In genomic region chr3:140568131-140568530, GRCh38 we compare ENCODE assay signal across 25 cellular contexts.
"Had no signal": no experiment of that assay in that cellular context is flagged by ENCODE, and none has a peak within 500 bp of the region (broad histone marks: within the 10 kb centered on the region; RNA-seq: fewer than 3 reads in every experiment).

No MANE protein-coding gene starts in this region.

- H3K27me3 ChIP-seq: stomach, suprapubic skin, testis, thyroid gland, tibial artery, tibial nerve, transverse colon, upper lobe of left lung, upper lobe of right lung, uterus, vagina had no signal

- H3K27ac ChIP-seq: stomach, suprapubic skin, testis, thoracic aorta, tibial artery, tibial nerve, transverse colon, upper lobe of left lung, upper lobe of right lung, uterus, vagina had no signal

- H3K9me3 ChIP-seq: stomach, suprapubic skin, testis, thoracic aorta, thyroid gland, tibial artery, tibial nerve, transverse colon, upper lobe of left lung, upper lobe of right lung, uterus, vagina had no signal

- H3K4me3 ChIP-seq: stomach, suprapubic skin, testis, thoracic aorta, thyroid gland, tibial artery, tibial nerve, transverse colon, upper lobe of left lung, upper lobe of right lung, uterus, vagina had no signal

- H3K36me3 ChIP-seq: stomach, suprapubic skin, thoracic aorta, thyroid gland, tibial artery, tibial nerve, transverse colon, upper lobe of left lung, upper lobe of right lung, uterus, vagina had no signal

- H3K4me1 ChIP-seq: suprapubic skin, transverse colon, upper lobe of left lung, upper lobe of right lung, vagina had no signal

- ATAC-seq: stimulated activated effector memory CD8-positive, alpha-beta T cell treated with anti-CD3 and anti-CD28 coated beads, Interleukin-12 subunit alpha, Interleukin-12 subunit beta, amount 100 ng/mL, for 72 hours; stimulated activated memory B cell treated with anti-CD40 and anti-IgM and Interleukin-4, amounts not matched to agents 10 μg/mL and 1 μg/mL and 100 μg/mL, for 72 hours; stimulated activated naive B cell treated with anti-CD40 and anti-IgM and Interleukin-4, amounts not matched to agents 10 μg/mL and 1 μg/mL and 100 μg/mL, for 72 hours; stimulated activated naive CD8-positive, alpha-beta T cell treated with anti-CD3 and anti-CD28 coated beads, Interleukin-15, amount 100 ng/mL, for 72 hours; stimulated activated naive CD8-positive, alpha-beta T cell treated with anti-CD3 and anti-CD28 coated beads, Interleukin-15, Interleukin-2, amounts not matched to agents 100 U/mL and 50 U/mL, for 24 hours; upper lobe of right lung had no signal

- DNase-seq: stimulated activated CD4-positive, alpha-beta T cell treated with anti-CD3 and anti-CD28 coated beads, Interleukin-2, amount 100 ng/mL, for 48 hours; stimulated activated CD4-positive, alpha-beta T cell treated with anti-CD3 and anti-CD28 coated beads, Interleukin-4, amount 100 ng/mL, for 1 hour; stimulated activated CD4-positive, alpha-beta T cell treated with anti-CD3 and anti-CD28 coated beads, Interleukin-4, amount 100 ng/mL, for 24 hours; stimulated activated CD4-positive, alpha-beta T cell treated with anti-CD3 and anti-CD28 coated beads, Interleukin-4, amount 100 ng/mL, for 4 hours; stimulated activated CD8-positive, alpha-beta memory T cell treated with anti-CD3 and anti-CD28 coated beads, Interleukin-4, amount 100 ng/mL, for 48 hours; stimulated activated naive B cell treated with anti-CD40 and anti-IgM and Interleukin-4, amounts not matched to agents 10 μg/mL and 1 μg/mL and 100 μg/mL, for 72 hours; stimulated activated naive CD4-positive, alpha-beta T cell; stimulated activated naive CD4-positive, alpha-beta T cell treated with Interleukin-2 at 50 U/mL for 16 hours; stimulated activated naive CD8-positive, alpha-beta T cell treated with anti-CD3 and anti-CD28 coated beads, Interleukin-15, amount 100 ng/mL, for 72 hours; stimulated activated naive CD8-positive, alpha-beta T cell treated with anti-CD3 and anti-CD28 coated beads, Interleukin-15, Interleukin-2, amounts not matched to agents 100 U/mL and 50 U/mL, for 24 hours; stomach; testis; tibial artery; transverse colon; trophoblast cell; upper lobe of left lung; upper lobe of right lung; uterus had no signal
